ENCODE assay signal across 1 cellular context in the genomic region with DNA sequence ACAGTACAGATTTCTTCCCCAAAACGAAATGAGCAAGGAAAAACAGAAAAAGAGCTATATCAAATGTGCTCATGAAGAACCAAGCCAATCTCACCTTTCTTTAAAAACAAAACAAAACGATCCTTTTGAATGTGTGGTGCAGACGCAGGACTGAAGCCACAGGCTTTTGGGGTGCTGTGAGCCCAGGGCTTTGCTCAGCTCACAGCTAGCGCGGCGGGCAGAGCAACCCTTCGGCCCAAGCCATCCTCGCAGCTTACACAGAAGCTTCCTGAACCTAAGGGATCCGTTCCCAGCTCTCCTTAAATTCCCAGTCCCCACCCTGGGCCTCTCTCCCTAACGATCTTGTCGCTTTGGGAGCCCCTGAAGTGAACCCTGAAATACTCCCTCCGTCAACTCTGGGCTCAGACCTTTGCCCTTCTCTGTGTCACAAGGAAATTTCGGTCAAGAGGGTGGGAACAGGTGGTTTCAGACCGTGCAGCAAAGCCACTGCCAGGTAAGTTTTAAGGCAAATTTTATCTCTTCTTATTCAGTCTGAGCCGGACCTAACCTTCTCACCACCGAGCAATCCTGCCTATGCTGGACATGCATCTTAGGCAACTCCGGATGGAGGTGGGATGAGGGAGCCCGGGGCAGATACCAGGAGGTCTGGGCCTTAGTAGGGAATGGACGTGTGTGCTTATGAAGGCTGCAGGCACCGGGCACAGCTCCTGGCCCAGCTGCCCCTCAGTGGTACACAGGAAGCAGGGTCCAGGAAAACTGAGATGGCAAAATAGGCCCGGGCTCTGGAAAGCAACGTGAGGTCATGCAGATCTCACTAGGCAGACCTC.
TF ChIP-seq lines count a peak whose summit lies in the region.

No MANE protein-coding gene starts in this region.

TF ChIP-seq in GM23338, 12 proteins besides CTCF, POLR2A, EP300 and RAD21 (continued from another document):
- TF ChIP-seq, protein P1, sequence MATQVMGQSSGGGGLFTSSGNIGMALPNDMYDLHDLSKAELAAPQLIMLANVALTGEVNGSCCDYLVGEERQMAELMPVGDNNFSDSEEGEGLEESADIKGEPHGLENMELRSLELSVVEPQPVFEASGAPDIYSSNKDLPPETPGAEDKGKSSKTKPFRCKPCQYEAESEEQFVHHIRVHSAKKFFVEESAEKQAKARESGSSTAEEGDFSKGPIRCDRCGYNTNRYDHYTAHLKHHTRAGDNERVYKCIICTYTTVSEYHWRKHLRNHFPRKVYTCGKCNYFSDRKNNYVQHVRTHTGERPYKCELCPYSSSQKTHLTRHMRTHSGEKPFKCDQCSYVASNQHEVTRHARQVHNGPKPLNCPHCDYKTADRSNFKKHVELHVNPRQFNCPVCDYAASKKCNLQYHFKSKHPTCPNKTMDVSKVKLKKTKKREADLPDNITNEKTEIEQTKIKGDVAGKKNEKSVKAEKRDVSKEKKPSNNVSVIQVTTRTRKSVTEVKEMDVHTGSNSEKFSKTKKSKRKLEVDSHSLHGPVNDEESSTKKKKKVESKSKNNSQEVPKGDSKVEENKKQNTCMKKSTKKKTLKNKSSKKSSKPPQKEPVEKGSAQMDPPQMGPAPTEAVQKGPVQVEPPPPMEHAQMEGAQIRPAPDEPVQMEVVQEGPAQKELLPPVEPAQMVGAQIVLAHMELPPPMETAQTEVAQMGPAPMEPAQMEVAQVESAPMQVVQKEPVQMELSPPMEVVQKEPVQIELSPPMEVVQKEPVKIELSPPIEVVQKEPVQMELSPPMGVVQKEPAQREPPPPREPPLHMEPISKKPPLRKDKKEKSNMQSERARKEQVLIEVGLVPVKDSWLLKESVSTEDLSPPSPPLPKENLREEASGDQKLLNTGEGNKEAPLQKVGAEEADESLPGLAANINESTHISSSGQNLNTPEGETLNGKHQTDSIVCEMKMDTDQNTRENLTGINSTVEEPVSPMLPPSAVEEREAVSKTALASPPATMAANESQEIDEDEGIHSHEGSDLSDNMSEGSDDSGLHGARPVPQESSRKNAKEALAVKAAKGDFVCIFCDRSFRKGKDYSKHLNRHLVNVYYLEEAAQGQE (IDR thresholded peaks at IDR 0.05; ENCODE audit: unreplicated experiment), result no peak
- no peak for TF ChIP-seq CREB1 (CRISPR knock-in tag; IDR thresholded peaks at IDR 0.05; ENCODE audit: low read depth)
- TF ChIP-seq JUNB (IDR thresholded peaks at IDR 0.05; ENCODE audit: unreplicated experiment), result no peak
- TF ChIP-seq NANOG (IDR thresholded peaks at IDR 0.05; ENCODE audit: borderline replicate concordance), result no peak
- no peak for TF ChIP-seq STAT1 (IDR thresholded peaks at IDR 0.05; ENCODE audit: unreplicated experiment)
- TF ChIP-seq, protein P2, sequence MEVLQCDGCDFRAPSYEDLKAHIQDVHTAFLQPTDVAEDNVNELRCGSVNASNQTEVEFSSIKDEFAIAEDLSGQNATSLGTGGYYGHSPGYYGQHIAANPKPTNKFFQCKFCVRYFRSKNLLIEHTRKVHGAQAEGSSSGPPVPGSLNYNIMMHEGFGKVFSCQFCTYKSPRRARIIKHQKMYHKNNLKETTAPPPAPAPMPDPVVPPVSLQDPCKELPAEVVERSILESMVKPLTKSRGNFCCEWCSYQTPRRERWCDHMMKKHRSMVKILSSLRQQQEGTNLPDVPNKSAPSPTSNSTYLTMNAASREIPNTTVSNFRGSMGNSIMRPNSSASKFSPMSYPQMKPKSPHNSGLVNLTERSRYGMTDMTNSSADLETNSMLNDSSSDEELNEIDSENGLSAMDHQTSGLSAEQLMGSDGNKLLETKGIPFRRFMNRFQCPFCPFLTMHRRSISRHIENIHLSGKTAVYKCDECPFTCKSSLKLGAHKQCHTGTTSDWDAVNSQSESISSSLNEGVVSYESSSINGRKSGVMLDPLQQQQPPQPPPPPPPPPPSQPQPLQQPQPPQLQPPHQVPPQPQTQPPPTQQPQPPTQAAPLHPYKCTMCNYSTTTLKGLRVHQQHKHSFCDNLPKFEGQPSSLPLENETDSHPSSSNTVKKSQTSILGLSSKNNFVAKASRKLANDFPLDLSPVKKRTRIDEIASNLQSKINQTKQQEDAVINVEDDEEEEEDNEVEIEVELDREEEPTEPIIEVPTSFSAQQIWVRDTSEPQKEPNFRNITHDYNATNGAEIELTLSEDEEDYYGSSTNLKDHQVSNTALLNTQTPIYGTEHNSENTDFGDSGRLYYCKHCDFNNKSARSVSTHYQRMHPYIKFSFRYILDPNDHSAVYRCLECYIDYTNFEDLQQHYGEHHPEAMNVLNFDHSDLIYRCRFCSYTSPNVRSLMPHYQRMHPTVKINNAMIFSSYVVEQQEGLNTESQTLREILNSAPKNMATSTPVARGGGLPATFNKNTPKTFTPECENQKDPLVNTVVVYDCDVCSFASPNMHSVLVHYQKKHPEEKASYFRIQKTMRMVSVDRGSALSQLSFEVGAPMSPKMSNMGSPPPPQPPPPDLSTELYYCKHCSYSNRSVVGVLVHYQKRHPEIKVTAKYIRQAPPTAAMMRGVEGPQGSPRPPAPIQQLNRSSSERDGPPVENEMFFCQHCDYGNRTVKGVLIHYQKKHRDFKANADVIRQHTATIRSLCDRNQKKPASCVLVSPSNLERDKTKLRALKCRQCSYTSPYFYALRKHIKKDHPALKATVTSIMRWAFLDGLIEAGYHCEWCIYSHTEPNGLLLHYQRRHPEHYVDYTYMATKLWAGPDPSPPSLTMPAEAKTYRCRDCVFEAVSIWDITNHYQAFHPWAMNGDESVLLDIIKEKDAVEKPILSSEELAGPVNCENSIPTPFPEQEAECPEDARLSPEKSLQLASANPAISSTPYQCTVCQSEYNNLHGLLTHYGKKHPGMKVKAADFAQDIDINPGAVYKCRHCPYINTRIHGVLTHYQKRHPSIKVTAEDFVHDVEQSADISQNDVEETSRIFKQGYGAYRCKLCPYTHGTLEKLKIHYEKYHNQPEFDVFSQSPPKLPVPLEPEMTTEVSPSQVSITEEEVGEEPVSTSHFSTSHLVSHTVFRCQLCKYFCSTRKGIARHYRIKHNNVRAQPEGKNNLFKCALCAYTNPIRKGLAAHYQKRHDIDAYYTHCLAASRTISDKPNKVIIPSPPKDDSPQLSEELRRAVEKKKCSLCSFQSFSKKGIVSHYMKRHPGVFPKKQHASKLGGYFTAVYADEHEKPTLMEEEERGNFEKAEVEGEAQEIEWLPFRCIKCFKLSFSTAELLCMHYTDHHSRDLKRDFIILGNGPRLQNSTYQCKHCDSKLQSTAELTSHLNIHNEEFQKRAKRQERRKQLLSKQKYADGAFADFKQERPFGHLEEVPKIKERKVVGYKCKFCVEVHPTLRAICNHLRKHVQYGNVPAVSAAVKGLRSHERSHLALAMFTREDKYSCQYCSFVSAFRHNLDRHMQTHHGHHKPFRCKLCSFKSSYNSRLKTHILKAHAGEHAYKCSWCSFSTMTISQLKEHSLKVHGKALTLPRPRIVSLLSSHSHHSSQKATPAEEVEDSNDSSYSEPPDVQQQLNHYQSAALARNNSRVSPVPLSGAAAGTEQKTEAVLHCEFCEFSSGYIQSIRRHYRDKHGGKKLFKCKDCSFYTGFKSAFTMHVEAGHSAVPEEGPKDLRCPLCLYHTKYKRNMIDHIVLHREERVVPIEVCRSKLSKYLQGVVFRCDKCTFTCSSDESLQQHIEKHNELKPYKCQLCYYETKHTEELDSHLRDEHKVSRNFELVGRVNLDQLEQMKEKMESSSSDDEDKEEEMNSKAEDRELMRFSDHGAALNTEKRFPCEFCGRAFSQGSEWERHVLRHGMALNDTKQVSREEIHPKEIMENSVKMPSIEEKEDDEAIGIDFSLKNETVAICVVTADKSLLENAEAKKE (CRISPR knock-in tag; IDR thresholded peaks at IDR 0.05), result no peak
- TF ChIP-seq, protein P3, sequence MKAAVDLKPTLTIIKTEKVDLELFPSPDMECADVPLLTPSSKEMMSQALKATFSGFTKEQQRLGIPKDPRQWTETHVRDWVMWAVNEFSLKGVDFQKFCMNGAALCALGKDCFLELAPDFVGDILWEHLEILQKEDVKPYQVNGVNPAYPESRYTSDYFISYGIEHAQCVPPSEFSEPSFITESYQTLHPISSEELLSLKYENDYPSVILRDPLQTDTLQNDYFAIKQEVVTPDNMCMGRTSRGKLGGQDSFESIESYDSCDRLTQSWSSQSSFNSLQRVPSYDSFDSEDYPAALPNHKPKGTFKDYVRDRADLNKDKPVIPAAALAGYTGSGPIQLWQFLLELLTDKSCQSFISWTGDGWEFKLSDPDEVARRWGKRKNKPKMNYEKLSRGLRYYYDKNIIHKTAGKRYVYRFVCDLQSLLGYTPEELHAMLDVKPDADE (IDR thresholded peaks at IDR 0.05), result no peak
- TF ChIP-seq POLR2AphosphoS5 (IDR thresholded peaks at IDR 0.05; ENCODE audit: low read depth), result no peak
- TF ChIP-seq ZNF331 (CRISPR knock-in tag; IDR thresholded peaks at IDR 0.05; ENCODE audit: low read depth), result no peak
- TF ChIP-seq ZNF114 (CRISPR knock-in tag; IDR thresholded peaks at IDR 0.05), result no peak
